ENCODE assay signal across 8 cellular contexts in genomic region chr6:97059473-97059872, GRCh38.
DNase-seq lines count a peak whose midpoint lies in the region; ATAC-seq and TF ChIP-seq lines count a peak whose summit lies in the region.

No MANE protein-coding gene starts in this region.

- no peak overlapping the region for H3K4me3 Mint-ChIP-seq in mesothelial cell of epicardium

- ATAC-seq in GM19324 (IDR thresholded peaks at IDR 0.05; ENCODE audit: low FRiP score, unreplicated experiment) (peak; percentile 80), HG03108 (IDR thresholded peaks at IDR 0.05; ENCODE audit: unreplicated experiment) (peak; percentile 65)

- H3K27ac Mint-ChIP-seq in mesothelial cell of epicardium: no peak overlapping the region

- no peaks in the 10 kb centered on the region for H3K36me3 Mint-ChIP-seq in mesothelial cell of epicardium

- TF ChIP-seq CTCF in mesothelial cell of epicardium (IDR thresholded peaks at IDR 0.05; ENCODE audit: unreplicated experiment): peak; percentile 68

- peak; percentile 65 for DNase-seq in DMS53 (lab: John Stamatoyannopoulos, UW)
- peak; percentile 45 for DNase-seq in NCI-H526 treated with DMSO at 0.1 percent for 48 hours (lab: John Stamatoyannopoulos, UW)
- DNase-seq in cerebellum (ENCODE audit: low spot score): peak; percentile 52
- no peak for DNase-seq in mesothelial cell of epicardium (ENCODE audit: low spot score in 2 of 2, unreplicated experiment in 2 of 2)
- DNase-seq in stimulated activated CD8-positive, alpha-beta memory T cell treated with anti-CD3 and anti-CD28 coated beads, Interleukin-4, amount 100 ng/mL, for 48 hours: no peak
- DNase-seq in islet precursor cell: no peak

- no peaks in the 10 kb centered on the region for H3K9me3 Mint-ChIP-seq in mesothelial cell of epicardium

- peaks cover 7% of the 10 kb centered on the region for H3K27me3 Mint-ChIP-seq in mesothelial cell of epicardium (ENCODE audit: low read depth)

- peaks cover 2% of the 10 kb centered on the region for H3K4me1 Mint-ChIP-seq in mesothelial cell of epicardium

Comparison
In these comparisons a context has a peak if more than half of its experiments do, and no peak if none do; other contexts are left out.
1. DNase-seq: peak in DMS53 (single experiment), NCI-H526 treated with DMSO at 0.1 percent for 48 hours (single experiment) and cerebellum (single experiment); none in mesothelial cell of epicardium (0 of 2), stimulated activated CD8-positive, alpha-beta memory T cell treated with anti-CD3 and anti-CD28 coated beads, Interleukin-4, amount 100 ng/mL, for 48 hours (single experiment) and islet precursor cell (single experiment).